ENCODE assay signal across 3 cellular contexts in the genomic region with DNA sequence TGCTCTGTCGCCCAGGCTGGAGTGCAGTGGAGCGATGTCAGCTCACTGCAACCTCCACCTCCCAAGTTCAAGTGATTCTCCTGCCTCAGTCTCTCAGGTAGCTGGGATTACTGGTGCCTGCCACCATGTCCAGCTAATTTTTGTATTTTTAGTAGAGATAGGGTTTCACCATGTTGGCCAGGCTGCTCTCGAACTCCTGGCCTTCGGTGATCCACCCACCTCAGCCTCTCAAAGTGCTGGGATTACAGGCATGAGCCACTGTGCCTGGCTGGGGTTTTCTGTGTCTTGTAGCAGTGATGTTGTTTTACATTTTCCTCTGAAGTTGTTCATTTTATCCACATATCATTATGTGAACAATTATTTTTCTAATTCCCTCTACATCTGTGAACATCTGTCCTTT. TPM values are rescaled to one million over a fixed set of nuclear protein-coding genes. Genes with fewer than 3 reads are reported as not detected.
"Had no signal": no experiment of that assay in that cellular context is flagged by ENCODE, and none has a peak within 500 bp of the region (broad histone marks: within the 10 kb centered on the region; RNA-seq: fewer than 3 reads in every experiment).

No MANE protein-coding gene starts in this region.

RNA-seq across cellular contexts. Expression of a gene that starts 8.7 kb away (rescaled TPM):
- total RNA-seq: dermis microvascular lymphatic vessel endothelial cell; lung microvascular endothelial cell; naive thymus-derived CD8-positive, alpha-beta T cell had no signal
